Comparison of ENCODE assay signal across 27 cellular contexts in the genomic region with DNA sequence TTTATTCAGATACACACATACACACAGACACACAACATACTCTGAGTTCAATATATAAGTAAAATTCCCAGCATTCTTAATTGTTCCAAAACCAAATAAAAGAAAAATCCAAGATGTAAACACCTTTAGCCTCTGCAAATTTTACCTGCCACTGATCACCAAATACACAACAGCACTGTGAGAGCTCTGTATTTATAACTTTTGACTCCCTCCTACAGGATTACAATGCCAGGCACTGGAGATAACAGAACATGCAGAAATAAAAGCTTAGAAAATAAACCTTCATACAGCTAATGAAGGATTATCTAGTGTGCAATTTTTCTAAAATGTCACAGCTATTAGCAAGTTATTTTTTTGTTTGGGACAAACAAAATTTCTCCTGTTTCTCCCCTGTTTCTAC.
"Had no signal": no experiment of that assay in that cellular context is flagged by ENCODE, and none has a peak within 500 bp of the region (broad histone marks: within the 10 kb centered on the region; RNA-seq: fewer than 3 reads in every experiment).

No MANE protein-coding gene starts in this region.

- H3K27ac ChIP-seq: lower lobe of right lung, pancreas, prostate gland, skin epidermis, tibial nerve, uterus had no signal

- H3K27ac Mint-ChIP-seq: mesothelial cell of epicardium; nephron; stimulated activated naive CD8-positive, alpha-beta T cell treated with anti-CD3 and anti-CD28 coated beads, Interleukin-15, amount 100 ng/mL, for 72 hours; type B pancreatic cell had no signal

- H3K4me1 Mint-ChIP-seq: neural crest cell had no signal

- ATAC-seq: left cardiac atrium; left lobe of liver; lower lobe of right lung; pancreas; right cardiac atrium; sciatic nerve; stimulated activated naive CD8-positive, alpha-beta T cell treated with anti-CD3 and anti-CD28 coated beads, Interleukin-15, amount 100 ng/mL, for 72 hours had no signal

- H3K36me3 Mint-ChIP-seq: type B pancreatic cell had no signal

- H3K27me3 Mint-ChIP-seq: naive B cell; stimulated activated naive CD8-positive, alpha-beta T cell treated with anti-CD3 and anti-CD28 coated beads, Interleukin-15, amount 100 ng/mL, for 72 hours; type B pancreatic cell had no signal

- H3K9me3 ChIP-seq: lower lobe of right lung, pancreas, prostate gland, tibial nerve, uterus had no signal

- H3K4me3 Mint-ChIP-seq: mesothelial cell of epicardium; naive B cell; nephron; neural crest cell; stimulated activated naive CD8-positive, alpha-beta T cell treated with anti-CD3 and anti-CD28 coated beads, Interleukin-15, amount 100 ng/mL, for 72 hours; type B pancreatic cell had no signal

- DNase-seq: hippocampal formation; kidney glomerular epithelial cell; left cardiac atrium; lower lobe of right lung; mammary epithelial cell; naive B cell; nucleus accumbens; pancreas; posterior cingulate gyrus; retina; right cardiac atrium; stimulated activated CD4-positive, alpha-beta T cell treated with anti-CD3 and anti-CD28 coated beads, Interleukin-12 subunit alpha, Interleukin-12 subunit beta, amount 100 ng/mL, for 4 hours; stimulated activated CD4-positive, alpha-beta T cell treated with anti-CD3 and anti-CD28 coated beads, Interleukin-15, amount 100 ng/mL, for 24 hours; stimulated activated CD4-positive, alpha-beta T cell treated with anti-CD3 and anti-CD28 coated beads, Interleukin-2, amount 100 ng/mL, for 24 hours; stimulated activated CD4-positive, alpha-beta T cell treated with anti-CD3 and anti-CD28 coated beads, Interleukin-4, amount 100 ng/mL, for 1 hour; stimulated activated naive CD8-positive, alpha-beta T cell treated with anti-CD3 and anti-CD28 coated beads, Interleukin-15, amount 100 ng/mL, for 72 hours; substantia nigra; uterus had no signal

- H3K4me1 ChIP-seq: lower lobe of right lung, pancreas, prostate gland, tibial nerve, uterus had no signal

- H3K27me3 ChIP-seq: pancreas, tibial nerve, uterus had no signal

- H3K9me3 Mint-ChIP-seq: naive B cell; neural crest cell; stimulated activated naive CD8-positive, alpha-beta T cell treated with anti-CD3 and anti-CD28 coated beads, Interleukin-15, amount 100 ng/mL, for 72 hours had no signal

- H3K36me3 ChIP-seq: lower lobe of right lung, pancreas, prostate gland, tibial nerve, uterus had no signal

- H3K4me3 ChIP-seq: lower lobe of right lung, pancreas, prostate gland, skin epidermis, tibial nerve, uterus had no signal
